In the genomic region with DNA sequence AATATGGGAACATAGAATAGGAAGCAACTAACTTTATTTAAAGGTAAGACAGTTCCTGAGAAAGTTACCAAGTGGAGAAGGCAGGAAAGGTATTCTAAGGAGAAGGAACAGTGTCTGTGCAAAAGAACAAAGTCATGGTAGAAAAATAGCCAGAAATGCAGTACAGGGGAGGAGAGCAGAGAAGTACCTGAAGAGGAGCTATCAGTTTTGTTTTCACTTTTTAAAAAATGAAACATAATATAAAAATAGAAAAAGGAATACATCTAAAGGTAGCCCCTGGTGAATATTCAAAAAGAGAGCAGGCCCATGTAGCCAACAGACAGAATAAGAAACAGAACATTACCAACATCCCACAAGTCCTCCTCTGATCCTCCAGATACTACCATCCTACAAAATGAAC, we compare ENCODE assay signal across 24 cellular contexts.
"Had no signal": no experiment of that assay in that cellular context is flagged by ENCODE, and none has a peak within 500 bp of the region (broad histone marks: within the 10 kb centered on the region; RNA-seq: fewer than 3 reads in every experiment).

No MANE protein-coding gene starts in this region.

- H2AFZ ChIP-seq: parathyroid adenoma had no signal

- DNase-seq: activated CD4-positive, alpha-beta T cell treated with anti-CD3 and anti-CD28 coated beads, Interleukin-2, amount 10 ng/mL, durations not matched to agents 7 days and 5 days; activated CD8-positive, alpha-beta memory T cell treated with anti-CD3 and anti-CD28 coated beads, Interleukin-2, amount 50 U/mL, for 4 hours; activated CD8-positive, alpha-beta T cell treated with anti-CD3 and anti-CD28 coated beads, Interleukin-2, amount 10 ng/mL, durations not matched to agents 7 days and 5 days; activated effector memory CD4-positive, alpha-beta T cell treated with Interleukin-2 at 50 U/mL for 16 hours; activated naive CD4-positive, alpha-beta T cell treated with anti-CD3 and anti-CD28 coated beads, Interleukin-2, amount 50 U/mL, for 16 hours; activated T-cell treated with anti-CD3 and anti-CD28 coated beads, Interleukin-2, amount 50 U/mL, for 48 hours; aorta; cerebellar nuclear complex; cortex of kidney; effector CD4-positive, alpha-beta T cell; heart left ventricle; left lung; right lobe of liver; small intestine; stimulated activated CD4-positive, alpha-beta T cell treated with anti-CD3 and anti-CD28 coated beads, Interleukin-4, amount 100 ng/mL, for 1 hour; stimulated activated naive CD8-positive, alpha-beta T cell treated with anti-CD3 and anti-CD28 coated beads, Interleukin-15, amount 100 ng/mL, for 72 hours; transverse colon; uterus had no signal

- ATAC-seq: activated CD4-positive, CD25-positive, alpha-beta regulatory T cell treated with anti-CD3 and anti-CD28 coated beads, Interleukin-2, amount 50 U/mL, for 24 hours; activated CD8-positive, alpha-beta T cell treated with anti-CD3 and anti-CD28 coated beads, Interleukin-2, amount 10 ng/mL, durations not matched to agents 7 days and 5 days; esophagus mucosa; gastroesophageal sphincter; heart left ventricle; left lung; natural killer cell treated with Interleukin-12 subunit alpha and Interleukin-12 subunit beta and Interleukin-15 and Interleukin-18, amount 100 ng/mL, for 72 hours; right lobe of liver; stimulated activated naive CD8-positive, alpha-beta T cell treated with anti-CD3 and anti-CD28 coated beads, Interleukin-15, amount 100 ng/mL, for 72 hours had no signal

- H3K9me3 ChIP-seq: right lobe of liver, suprapubic skin, uterus had no signal

- H3K36me3 ChIP-seq: gastroesophageal sphincter, heart left ventricle, left lung, right lobe of liver, suprapubic skin, transverse colon, uterus had no signal

- H3K79me2 ChIP-seq: parathyroid adenoma had no signal

- H3K4me1 ChIP-seq: gastroesophageal sphincter, heart left ventricle, left lung, parathyroid adenoma, right lobe of liver, suprapubic skin, transverse colon, uterus had no signal

- H3K4me3 ChIP-seq: gastroesophageal sphincter, heart left ventricle, left lung, right lobe of liver, suprapubic skin, transverse colon, uterus had no signal

- H3K27ac ChIP-seq: gastroesophageal sphincter, heart left ventricle, left lung, parathyroid adenoma, right lobe of liver, suprapubic skin, transverse colon had no signal
